Comparison of ENCODE assay signal across 8 cellular contexts in genomic region chr2:237154050-237154638, GRCh38.
DNase-seq lines count a peak whose midpoint lies in the region; ATAC-seq and TF ChIP-seq lines count a peak whose summit lies in the region.

No MANE protein-coding gene starts in this region.

- H3K9me3 Mint-ChIP-seq in activated CD4-positive, alpha-beta T cell treated with anti-CD3 and anti-CD28 coated beads, Interleukin-2, amount 10 ng/mL, durations not matched to agents 24 days and 14 days, result peaks cover 5% of the 10 kb centered on the region
- peaks cover 2% of the 10 kb centered on the region for H3K9me3 Mint-ChIP-seq in neural progenitor cell

- ATAC-seq in SK-N-SH treated with all-trans-retinoic acid at 6 μM for 48 hours, result no peak
- no peak for ATAC-seq in HG03460 (IDR thresholded peaks at IDR 0.05; ENCODE audit: unreplicated experiment)
- no peak for ATAC-seq in GM18909 (IDR thresholded peaks at IDR 0.05; ENCODE audit: poor library complexity, unreplicated experiment)

- H3K27me3 ChIP-seq in SK-N-SH (ENCODE audit: insufficient read depth) (no peaks in the 10 kb centered on the region), neural progenitor cell (no peaks in the 10 kb centered on the region)

- TF ChIP-seq RAD21 in SK-N-SH (IDR thresholded peaks at IDR 0.05; ENCODE audit: low read length), result peak; percentile 97

- no peaks in the 10 kb centered on the region for H3K27me3 Mint-ChIP-seq in activated CD4-positive, alpha-beta T cell treated with anti-CD3 and anti-CD28 coated beads, Interleukin-2, amount 10 ng/mL, durations not matched to agents 24 days and 14 days
- peaks cover 2% of the 10 kb centered on the region for H3K27me3 Mint-ChIP-seq in neural progenitor cell (ENCODE audit: insufficient read depth, low read depth)

- DNase-seq in SK-N-SH (peak; percentile 70), NCI-H146 treated with DMSO at 0.1 percent for 48 hours (lab: John Stamatoyannopoulos, UW; ENCODE audit: unreplicated experiment) (peak; percentile 37), neural progenitor cell (ENCODE audit: low spot score) (peak; percentile 66)
- DNase-seq in activated CD4-positive, alpha-beta T cell treated with anti-CD3 and anti-CD28 coated beads, Interleukin-2, amount 10 ng/mL, durations not matched to agents 24 days and 14 days, result peak; percentile 87
- DNase-seq in effector CD8-positive, alpha-beta T cell (lab: John Stamatoyannopoulos, UW), result peak; percentile 25

- intact Hi-C loops in activated CD4-positive, alpha-beta T cell treated with anti-CD3 and anti-CD28 coated beads, Interleukin-2, amount 10 ng/mL, durations not matched to agents 24 days and 14 days (cut with micrococcal nuclease), result loop anchor here (1.0 to 5.0 kb wide), 4 partner anchors 31 to 533 kb away; no protein-coding TSS in a partner anchor

- peak overlapping the region; percentile 91 for H3K27ac Mint-ChIP-seq in activated CD4-positive, alpha-beta T cell treated with anti-CD3 and anti-CD28 coated beads, Interleukin-2, amount 10 ng/mL, durations not matched to agents 24 days and 14 days
- no peak overlapping the region for H3K27ac Mint-ChIP-seq in neural progenitor cell

- H3K9me3 ChIP-seq in SK-N-SH, result no peaks in the 10 kb centered on the region
- no peaks in the 10 kb centered on the region for H3K9me3 ChIP-seq in neural progenitor cell (ENCODE audit: low read depth)

- H3K4me1 ChIP-seq in SK-N-SH (ENCODE audit: control insufficient read depth in 1 of 2, insufficient read depth in 2 of 2, low read depth in 1 of 2, low read length in 1 of 2), result peaks cover 18 to 22% of the 10 kb centered on the region in 2 experiments; a peak in 3 of 4 replicates
- no peaks in the 10 kb centered on the region for H3K4me1 ChIP-seq in neural progenitor cell

- H3K36me3 ChIP-seq in SK-N-SH (replicated peaks in 1 of 2; ENCODE audit: control insufficient read depth in 1 of 2, insufficient read depth in 2 of 2, low read length in 1 of 2) (no peaks in the 10 kb centered on the region), neural progenitor cell (no peaks in the 10 kb centered on the region)

- H4K20me1 ChIP-seq in SK-N-SH (ENCODE audit: insufficient read depth) (no peaks in the 10 kb centered on the region), neural progenitor cell (ENCODE audit: low read depth) (no peaks in the 10 kb centered on the region)

- H3F3A ChIP-seq in SK-N-SH (replicated peaks; ENCODE audit: insufficient read depth) (peaks cover 23% of the 10 kb centered on the region), neural progenitor cell (ENCODE audit: low read depth) (no peaks in the 10 kb centered on the region)

- H3K4me1 Mint-ChIP-seq in activated CD4-positive, alpha-beta T cell treated with anti-CD3 and anti-CD28 coated beads, Interleukin-2, amount 10 ng/mL, durations not matched to agents 24 days and 14 days, result peaks cover 36% of the 10 kb centered on the region
- peaks cover 15% of the 10 kb centered on the region for H3K4me1 Mint-ChIP-seq in neural progenitor cell

- no peaks in the 10 kb centered on the region for H3K9me2 ChIP-seq in SK-N-SH

- H3K9ac ChIP-seq in SK-N-SH, result no peak overlapping the region
- H3K9ac ChIP-seq in neural progenitor cell, result no peak overlapping the region

- POLR2A ChIA-PET in SK-N-SH (lab: Yijun Ruan, JAX), result interaction anchor here (1.0 kb wide), 1 partner anchor 256 kb away, joined by 3 read pairs; no protein-coding TSS in a partner anchor

- no peak overlapping the region for H3K4me3 Mint-ChIP-seq in activated CD4-positive, alpha-beta T cell treated with anti-CD3 and anti-CD28 coated beads, Interleukin-2, amount 10 ng/mL, durations not matched to agents 24 days and 14 days
- no peak overlapping the region for H3K4me3 Mint-ChIP-seq in neural progenitor cell

- 66% methylated on average over 7 of the region's 7 CpGs for WGBS in SK-N-SH (ENCODE audit: low lambda C conversion rate)

- no peak overlapping the region for H3K4me2 ChIP-seq in SK-N-SH
- no peak overlapping the region for H3K4me2 ChIP-seq in neural progenitor cell

- H3K27ac ChIP-seq in SK-N-SH (ENCODE audit: low read depth in 2 of 2, low read length in 1 of 2), result no peak overlapping the region
- no peak overlapping the region for H3K27ac ChIP-seq in neural progenitor cell

- TF ChIP-seq EP300 in SK-N-SH (IDR thresholded peaks at IDR 0.05; ENCODE audit: borderline replicate concordance in 1 of 2, low read depth in 1 of 2, low read length in 1 of 2), result no peak

- CTCF ChIA-PET in SK-N-SH (lab: Yijun Ruan, JAX), result interaction anchor here (0.7 to 2.6 kb wide), 25 partner anchors 11 to 621 kb away, joined by 3 to 36 read pairs (median 4); no protein-coding TSS in a partner anchor

- H2AFZ ChIP-seq in SK-N-SH (ENCODE audit: low read depth), result no peak overlapping the region
- H2AFZ ChIP-seq in neural progenitor cell (replicated peaks), result no peak overlapping the region

- H3K79me2 ChIP-seq in SK-N-SH (ENCODE audit: insufficient read depth), result no peaks in the 10 kb centered on the region
- no peaks in the 10 kb centered on the region for H3K79me2 ChIP-seq in neural progenitor cell (ENCODE audit: low read depth)

- H3K36me3 Mint-ChIP-seq in activated CD4-positive, alpha-beta T cell treated with anti-CD3 and anti-CD28 coated beads, Interleukin-2, amount 10 ng/mL, durations not matched to agents 24 days and 14 days (ENCODE audit: low read depth), result no peaks in the 10 kb centered on the region
- no peaks in the 10 kb centered on the region for H3K36me3 Mint-ChIP-seq in neural progenitor cell

- TF ChIP-seq CTCF in SK-N-SH (IDR thresholded peaks at IDR 0.05) (peak; percentile 66), neural progenitor cell (IDR thresholded peaks at IDR 0.05) (peak; percentile 79)

- no peak overlapping the region for H3K4me3 ChIP-seq in SK-N-SH (ENCODE audit: low read depth in 2 of 2, low read length in 1 of 2)
- no peak overlapping the region for H3K4me3 ChIP-seq in neural progenitor cell

TF ChIP-seq in SK-N-SH, 30 proteins besides CTCF, POLR2A, EP300 and RAD21:
- TF ChIP-seq POLR2AphosphoS5 (IDR thresholded peaks at IDR 0.05; ENCODE audit: low read depth, low read length) (no peak), FOSL2 (IDR thresholded peaks at IDR 0.05; ENCODE audit: borderline replicate concordance, low read depth) (no peak), SMC3 (IDR thresholded peaks at IDR 0.05; ENCODE audit: low read depth, low read length) (peak; percentile 90), IRF3 (IDR thresholded peaks at IDR 0.05; ENCODE audit: low read depth, low read length) (no peak)

TF ChIP-seq in SK-N-SH treated with all-trans-retinoic acid at 6 μM for 48 hours, 23 proteins besides CTCF, POLR2A, EP300 and RAD21 (continues in another document):
- TF ChIP-seq TCF4 (CRISPR knock-in tag; IDR thresholded peaks at IDR 0.05; ENCODE audit: borderline replicate concordance), result no peak
- TF ChIP-seq BACH2 (CRISPR knock-in tag; IDR thresholded peaks at IDR 0.05; ENCODE audit: borderline replicate concordance), result no peak
- TF ChIP-seq GLIS3 (CRISPR knock-in tag; IDR thresholded peaks at IDR 0.05), result no peak
- TF ChIP-seq ZFP30 (CRISPR knock-in tag; IDR thresholded peaks at IDR 0.05), result no peak
- no peak for TF ChIP-seq PPARA (CRISPR knock-in tag; IDR thresholded peaks at IDR 0.05; ENCODE audit: borderline replicate concordance)
- TF ChIP-seq ZNF565 (CRISPR knock-in tag; conservative IDR thresholded peaks at IDR 0.05; ENCODE audit: low read depth), result no peak
- no peak for TF ChIP-seq TOX (CRISPR knock-in tag; IDR thresholded peaks at IDR 0.05; ENCODE audit: borderline replicate concordance)
- TF ChIP-seq ZNF70 (CRISPR knock-in tag; IDR thresholded peaks at IDR 0.05), result no peak
- TF ChIP-seq ZNF8 (CRISPR knock-in tag; IDR thresholded peaks at IDR 0.05), result no peak
- TF ChIP-seq CSDC2 (CRISPR knock-in tag; IDR thresholded peaks at IDR 0.05), result no peak
- TF ChIP-seq SNAI2 (CRISPR knock-in tag; IDR thresholded peaks at IDR 0.05), result no peak
- TF ChIP-seq, protein P1, sequence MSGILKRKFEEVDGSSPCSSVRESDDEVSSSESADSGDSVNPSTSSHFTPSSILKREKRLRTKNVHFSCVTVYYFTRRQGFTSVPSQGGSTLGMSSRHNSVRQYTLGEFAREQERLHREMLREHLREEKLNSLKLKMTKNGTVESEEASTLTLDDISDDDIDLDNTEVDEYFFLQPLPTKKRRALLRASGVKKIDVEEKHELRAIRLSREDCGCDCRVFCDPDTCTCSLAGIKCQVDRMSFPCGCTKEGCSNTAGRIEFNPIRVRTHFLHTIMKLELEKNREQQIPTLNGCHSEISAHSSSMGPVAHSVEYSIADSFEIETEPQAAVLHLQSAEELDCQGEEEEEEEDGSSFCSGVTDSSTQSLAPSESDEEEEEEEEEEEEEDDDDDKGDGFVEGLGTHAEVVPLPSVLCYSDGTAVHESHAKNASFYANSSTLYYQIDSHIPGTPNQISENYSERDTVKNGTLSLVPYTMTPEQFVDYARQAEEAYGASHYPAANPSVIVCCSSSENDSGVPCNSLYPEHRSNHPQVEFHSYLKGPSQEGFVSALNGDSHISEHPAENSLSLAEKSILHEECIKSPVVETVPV (CRISPR knock-in tag; IDR thresholded peaks at IDR 0.05), result no peak
- no peak for TF ChIP-seq OSR1 (CRISPR knock-in tag; IDR thresholded peaks at IDR 0.05)
- TF ChIP-seq POU6F1 (CRISPR knock-in tag; IDR thresholded peaks at IDR 0.05; ENCODE audit: borderline replicate concordance, low read depth), result no peak
- TF ChIP-seq ZC3H10 (CRISPR knock-in tag; IDR thresholded peaks at IDR 0.05), result no peak
- TF ChIP-seq ESRRG (CRISPR knock-in tag; IDR thresholded peaks at IDR 0.05), result no peak

Comparison
In these comparisons a context has a peak if more than half of its experiments do, and no peak if none do; other contexts are left out.
1. DNase-seq: peak in every context shown above with its lines; median percentile 87 in activated CD4-positive, alpha-beta T cell treated with anti-CD3 and anti-CD28 coated beads, Interleukin-2, amount 10 ng/mL, durations not matched to agents 24 days and 14 days; 70 in SK-N-SH; 66 in neural progenitor cell; 37 in NCI-H146 treated with DMSO at 0.1 percent for 48 hours; 25 in effector CD8-positive, alpha-beta T cell.